ENCODE assay signal across 15 cellular contexts in the genomic region with DNA sequence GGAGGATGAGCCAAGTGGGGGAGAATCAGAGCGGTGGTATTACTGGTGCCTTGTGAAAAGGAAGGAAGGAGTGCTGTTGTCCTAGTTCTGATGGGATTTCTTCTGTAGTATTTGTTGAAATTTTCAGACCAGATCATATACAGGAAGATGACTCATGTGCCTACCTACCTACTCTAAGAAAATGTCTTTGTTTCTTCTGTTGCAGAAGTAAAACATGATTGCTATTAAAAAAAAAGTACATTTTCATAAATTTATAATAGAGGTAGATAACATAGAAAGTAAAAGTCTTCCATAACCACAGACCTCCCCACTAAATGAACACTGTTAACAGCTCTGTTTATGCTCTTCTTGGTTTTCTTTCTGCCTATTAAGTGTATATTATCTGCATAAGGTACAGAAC. TPM values are rescaled to one million over a fixed set of nuclear protein-coding genes. Genes with fewer than 3 reads are reported as not detected.
DNase-seq lines count a peak whose midpoint lies in the region; ATAC-seq and TF ChIP-seq lines count a peak whose summit lies in the region.
"Had no signal": no experiment of that assay in that cellular context is flagged by ENCODE, and none has a peak within 500 bp of the region (broad histone marks: within the 10 kb centered on the region; RNA-seq: fewer than 3 reads in every experiment).

No MANE protein-coding gene starts in this region.

- no peak overlapping the region for H3K4me3 ChIP-seq in Karpas-422 (ENCODE audit: low read length)
- H3K4me3 ChIP-seq in mammary epithelial cell (replicated peaks in 1 of 3; ENCODE audit: insufficient read depth in 1 of 3, low read depth in 2 of 3, low read length in 3 of 3), result no peak overlapping the region
- H3K4me3 ChIP-seq: left ventricle myocardium inferior, prostate gland had no signal

- H3K4me2 ChIP-seq in Karpas-422 (ENCODE audit: low read depth, low read length, poor library complexity, severe bottlenecking), result no peak overlapping the region
- peak overlapping the region; percentile 78 for H3K4me2 ChIP-seq in mammary epithelial cell (ENCODE audit: insufficient read depth, low read depth, low read length)
- H3K4me2 ChIP-seq: KMS-11 had no signal

- H3K9me2 ChIP-seq in Karpas-422 (replicated peaks; ENCODE audit: insufficient read depth, low read length), result no peaks in the 10 kb centered on the region

- no peak overlapping the region for H3K9ac ChIP-seq in Karpas-422 (ENCODE audit: low read length)
- no peak overlapping the region for H3K9ac ChIP-seq in mammary epithelial cell (ENCODE audit: insufficient read depth, low read length)
- H3K9ac ChIP-seq: KMS-11 had no signal

- in situ Hi-C loops in mammary epithelial cell (cut with MboI; ENCODE audit: low sequenced_read_pairs in 2 of 2), result no loop called here

- BruUV-seq in mammary epithelial cell (replicated peaks; lab: Mats Ljungman, UMichigan), result no TSS peak

- H3K27ac ChIP-seq in Karpas-422 (ENCODE audit: low read length) (0 out of 2 replicates have a peak overlapping the region, but pooled peaks have one; percentile 6), mammary epithelial cell (ENCODE audit: insufficient read depth, low read depth, low read length) (peak overlapping the region; percentile 54)
- H3K27ac ChIP-seq: KMS-11, left ventricle myocardium inferior, prostate gland had no signal

- dilution Hi-C loops in mammary epithelial cell (cut with HindIII; ENCODE audit: low sequenced_read_pairs), result no loop called here

- H3K27me3 ChIP-seq in Karpas-422 (ENCODE audit: low read length), result no peaks in the 10 kb centered on the region
- H3K27me3 ChIP-seq in mammary epithelial cell (ENCODE audit: insufficient read depth, low read length), result no peaks in the 10 kb centered on the region
- H3K27me3 ChIP-seq: brain microvascular endothelial cell had no signal

- no peaks in the 10 kb centered on the region for H3K9me3 Mint-ChIP-seq in naive B cell

- H3K27me3 Mint-ChIP-seq in naive B cell, result no peaks in the 10 kb centered on the region

- H3K79me2 ChIP-seq in Karpas-422 (ENCODE audit: low read length) (peaks cover 97% of the 10 kb centered on the region), mammary epithelial cell (ENCODE audit: insufficient read depth, low read length) (peaks cover 83% of the 10 kb centered on the region)

- peak overlapping the region in 1 of 8 donors; percentile 57 for H3K4me3 Mint-ChIP-seq in naive B cell

- DNase-seq in EH (ENCODE audit: low read depth) (peak; percentile 42), Karpas-422 (no peak), mammary epithelial cell (peak; percentile 53), naive B cell (peak; percentile 12), H4 (ENCODE audit: low spot score) (no peak)
- DNase-seq: activated CD8-positive, alpha-beta memory T cell treated with anti-CD3 and anti-CD28 coated beads for 24 hours; activated gamma-delta T cell treated with Interleukin-2 at 50 U/mL for 16 hours; AML-193; brain microvascular endothelial cell; left ventricle myocardium inferior had no signal

- no peaks in the 10 kb centered on the region for H3K36me3 Mint-ChIP-seq in naive B cell

- peaks cover 48% of the 10 kb centered on the region for H4K20me1 ChIP-seq in Karpas-422 (ENCODE audit: insufficient read depth, low read depth, low read length)
- H4K20me1 ChIP-seq in mammary epithelial cell (ENCODE audit: insufficient read depth, low read length), result no peaks in the 10 kb centered on the region

- CTCF ChIA-PET in mammary epithelial cell (lab: Charles Lee; ENCODE audit: low non-redundant PET), result no interaction called here

- H3K9me3 ChIP-seq in Karpas-422 (ENCODE audit: low read length) (no peaks in the 10 kb centered on the region), mammary epithelial cell (replicated peaks; ENCODE audit: insufficient read depth, low read length) (no peaks in the 10 kb centered on the region)
- H3K9me3 ChIP-seq: left ventricle myocardium inferior, prostate gland had no signal

- ATAC-seq in naive B cell (ENCODE audit: low read depth in 2 of 2) (peak; percentile 42 to 58), GM19455 (IDR thresholded peaks at IDR 0.05; ENCODE audit: unreplicated experiment) (no peak), GM18873 (IDR thresholded peaks at IDR 0.05; ENCODE audit: low FRiP score, unreplicated experiment) (no peak), GM18498 (IDR thresholded peaks at IDR 0.05; ENCODE audit: unreplicated experiment) (no peak)

- intact Hi-C loops in mammary epithelial cell (cut with micrococcal nuclease), result loop anchor here (5.0 kb wide), 1 partner anchor 83 kb away; no protein-coding TSS in a partner anchor

- H2AFZ ChIP-seq in Karpas-422 (ENCODE audit: low read length) (no peak overlapping the region), mammary epithelial cell (ENCODE audit: low read depth, low read length) (no peak overlapping the region)

- H3K4me1 ChIP-seq in Karpas-422 (ENCODE audit: low read length) (peaks cover 38% of the 10 kb centered on the region), mammary epithelial cell (ENCODE audit: insufficient read depth, low read length) (peaks cover 51% of the 10 kb centered on the region)
- H3K4me1 ChIP-seq: prostate gland had no signal

- H3K36me3 ChIP-seq in Karpas-422 (ENCODE audit: insufficient read depth, low read length) (peaks cover 79% of the 10 kb centered on the region), mammary epithelial cell (ENCODE audit: insufficient read depth, low read length) (no peaks in the 10 kb centered on the region)
- H3K36me3 ChIP-seq: brain microvascular endothelial cell, left ventricle myocardium inferior, prostate gland had no signal

- peaks cover 18 to 32% (median 26%) of the 10 kb centered on the region in 3 donors for H3K4me1 Mint-ChIP-seq in naive B cell

- TF ChIP-seq CTCF in mammary epithelial cell (conservative IDR thresholded peaks at IDR 0.05 in 1 of 2, IDR thresholded peaks at IDR 0.05 in 1 of 2; ENCODE audit: extremely low read depth in 1 of 2, insufficient read depth in 1 of 2, low read depth in 1 of 2, low read length in 2 of 2), result no peak

- WGBS in mammary epithelial cell (ENCODE audit: low coverage, missing lambda C conversion rate), result 91% methylated on average over 1 of the region's 1 CpG

- peak overlapping the region in 3 of 6 donors; percentile 2 to 19 (median 3) for H3K27ac Mint-ChIP-seq in naive B cell

RNA-seq across cellular contexts. Expression of a gene that starts 26.9 kb away (rescaled TPM):
- 77.2 and 94.7 TPM in 2 replicates for total RNA-seq in Karpas-422 (2014; rRNA removed; shearing (Covaris generic); ENCODE audit: low replicate concordance)
- total RNA-seq in mammary epithelial cell, result 10 to 100 TPM; 42.0 to 48.8 TPM
- polyA plus RNA-seq in mammary epithelial cell (5.6 TPM), naive B cell (ENCODE audit: low read depth in 6 of 6) (1 to 10 TPM in 4 of 6 donors, under 1 TPM in 1, not detected in 1; 0.84 to 2.1 (median 1.2) TPM)
- 61.9 TPM for polyA minus RNA-seq in mammary epithelial cell
- 1.7 and 1.8 TPM in 2 replicates for total RNA-seq in H4 (2014; rRNA removed; shearing (Covaris generic))

Comparison
In these comparisons a context has a peak if more than half of its experiments do, and no peak if none do; other contexts are left out.
1. DNase-seq: peak in EH (single experiment), mammary epithelial cell (single experiment) and naive B cell (single experiment); none in Karpas-422 (single experiment) and H4 (single experiment).
2. ATAC-seq: peak in naive B cell (2 of 2); none in GM19455 (single experiment), GM18873 (single experiment) and GM18498 (single experiment).
3. RNA of a gene that starts 26.9 kb away (total RNA-seq): 77.2 to 94.7 TPM in Karpas-422 and 42.0 to 48.8 TPM in mammary epithelial cell; 1.7 to 1.8 TPM in H4; every median in the first group is over 10 times any median in the second.